ENCODE assay signal across 8 cellular contexts in genomic region chr19:38650180-38650775, GRCh38. TPM values are rescaled to one million over a fixed set of nuclear protein-coding genes. Genes with fewer than 3 reads are reported as not detected.
A peak's percentile ranks its signal among the peaks of the same experiment; 100 is the strongest.
DNase-seq lines count a peak whose midpoint lies in the region; ATAC-seq and TF ChIP-seq lines count a peak whose summit lies in the region.

No MANE protein-coding gene starts in this region.

- no peak for TF ChIP-seq POLR2A in adrenal gland (IDR thresholded peaks at IDR 0.05)
- TF ChIP-seq POLR2A in transverse colon (IDR thresholded peaks at IDR 0.05), result no peak

- H3K36me3 ChIP-seq in adrenal gland (replicated peaks in 1 of 2) (no peaks in the 10 kb centered on the region), transverse colon (no peaks in the 10 kb centered on the region)

- 15 to 29% (median 19%) methylated on average over 8 of the region's 8 CpGs for WGBS in adrenal gland, 4 donors
- 11 to 15% methylated on average over 5 to 8 of the region's 8 CpGs for WGBS in transverse colon (ENCODE audit: low coverage in 1 of 2), 2 donors

- peak overlapping the region; percentile 34 to 99 (median 95) for H3K27ac ChIP-seq in adrenal gland
- H3K27ac ChIP-seq in transverse colon, result peak overlapping the region; percentile 99 to 100 (median 99)

- H3K4me3 ChIP-seq in adrenal gland (peak overlapping the region in 2 of 4 donors; percentile 83 to 99), transverse colon (peak overlapping the region; percentile 92 to 100 (median 98))

- H3K27me3 ChIP-seq in adrenal gland (no peaks in the 10 kb centered on the region), transverse colon (no peaks in the 10 kb centered on the region)

- intact Hi-C loops in adrenal gland (cut with DNase I), result loop anchor here (5.0 to 10.0 kb wide), 2 partner anchors 52 to 55 kb away; no protein-coding TSS in a partner anchor
- intact Hi-C loops in transverse colon (cut with DNase I; ENCODE audit: low total_unique reads), result loop anchor here (10.0 kb wide), 1 partner anchor 185 kb away; the partner anchor contains the start of gene ECH1

- H3K9me3 ChIP-seq in adrenal gland (replicated peaks in 1 of 3) (no peaks in the 10 kb centered on the region), transverse colon (no peaks in the 10 kb centered on the region)

- peak; percentile 13 for DNase-seq in activated naive CD4-positive, alpha-beta T cell treated with Interleukin-2 at 50 U/mL for 16 hours
- DNase-seq in activated naive CD4-positive, alpha-beta T cell treated with anti-CD3 and anti-CD28 coated beads, Interleukin-2, amount 50 U/mL, for 16 hours, result no peak
- DNase-seq in adrenal gland (peak in 1 of 7 donors; percentile 41), left lobe of liver (ENCODE audit: low spot score) (no peak), transverse colon (peak; percentile 75), DMS53 treated with DMSO at 0.1 percent for 48 hours (lab: John Stamatoyannopoulos, UW; ENCODE audit: unreplicated experiment) (no peak), GM03348 (ENCODE audit: low spot score) (no peak)

- in situ Hi-C loops in transverse colon (cut with MboI; ENCODE audit: low pct_ligation_motif_present in 1 of 4, low pct_unique_long_range_greater_than_20kb in 1 of 4, low sequenced_read_pairs in 3 of 4), result no loop called here

- H3K4me1 ChIP-seq in adrenal gland (replicated peaks in 1 of 2) (peaks cover 54 to 56% of the 10 kb centered on the region in 2 donors), transverse colon (peaks cover 43 to 80% (median 66%) of the 10 kb centered on the region in 4 donors)

- ATAC-seq in left lobe of liver, result peak; percentile 9
- no peak for ATAC-seq in GM21528 (IDR thresholded peaks at IDR 0.05; ENCODE audit: low FRiP score, unreplicated experiment)

- TF ChIP-seq CTCF in adrenal gland (IDR thresholded peaks at IDR 0.05) (no peak), transverse colon (IDR thresholded peaks at IDR 0.05) (no peak)

- TF ChIP-seq EP300 in transverse colon (IDR thresholded peaks at IDR 0.05; ENCODE audit: low read depth), result no peak

RNA-seq across cellular contexts. Expression of gene ACTN4, which starts 2.8 kb away (rescaled TPM):
- 100 to 1,000 TPM; 430 to 773 (median 575) TPM for total RNA-seq in adrenal gland
- 100 to 1,000 TPM; 148 to 586 (median 554) TPM for polyA plus RNA-seq in adrenal gland
- total RNA-seq in left lobe of liver, result 156 TPM
- 1,000 to 10,000 TPM in 1 of 4 donors, 100 to 1,000 TPM in 3; 458 to 1,080 (median 723) TPM for total RNA-seq in transverse colon

RNA-seq across cellular contexts. Expression of gene EIF3K, which starts 31.3 kb away (rescaled TPM):
- total RNA-seq in adrenal gland (100 to 1,000 TPM; 196 to 537 (median 316) TPM), left lobe of liver (106 TPM), transverse colon (100 to 1,000 TPM; 267 to 660 (median 460) TPM)
- polyA plus RNA-seq in adrenal gland, result 100 to 1,000 TPM; 177 to 292 (median 216) TPM

RNA-seq across cellular contexts. Expression of gene MAP4K1, which starts 32.5 kb away (rescaled TPM):
- total RNA-seq in adrenal gland (1 to 10 TPM; 1.4 to 7.9 (median 4.1) TPM), left lobe of liver (3.5 TPM), transverse colon (10 to 100 TPM in 2 of 4 donors, 1 to 10 TPM in 1, not detected in 1; 4.0 to 49.0 (median 11.1) TPM)
- 10 to 100 TPM in 1 of 3 donors, 1 to 10 TPM in 2; 1.2 to 12.5 (median 6.8) TPM for polyA plus RNA-seq in adrenal gland

Comparison
In these comparisons a context has a peak if more than half of its experiments do, and no peak if none do; other contexts are left out.
1. DNase-seq: peak in activated naive CD4-positive, alpha-beta T cell treated with Interleukin-2 at 50 U/mL for 16 hours (single experiment) and transverse colon (single experiment); none in activated naive CD4-positive, alpha-beta T cell treated with anti-CD3 and anti-CD28 coated beads, Interleukin-2, amount 50 U/mL, for 16 hours (single experiment), left lobe of liver (single experiment), DMS53 treated with DMSO at 0.1 percent for 48 hours (single experiment) and GM03348 (single experiment).